Comparison of ENCODE assay signal across 15 cellular contexts in the genomic region with DNA sequence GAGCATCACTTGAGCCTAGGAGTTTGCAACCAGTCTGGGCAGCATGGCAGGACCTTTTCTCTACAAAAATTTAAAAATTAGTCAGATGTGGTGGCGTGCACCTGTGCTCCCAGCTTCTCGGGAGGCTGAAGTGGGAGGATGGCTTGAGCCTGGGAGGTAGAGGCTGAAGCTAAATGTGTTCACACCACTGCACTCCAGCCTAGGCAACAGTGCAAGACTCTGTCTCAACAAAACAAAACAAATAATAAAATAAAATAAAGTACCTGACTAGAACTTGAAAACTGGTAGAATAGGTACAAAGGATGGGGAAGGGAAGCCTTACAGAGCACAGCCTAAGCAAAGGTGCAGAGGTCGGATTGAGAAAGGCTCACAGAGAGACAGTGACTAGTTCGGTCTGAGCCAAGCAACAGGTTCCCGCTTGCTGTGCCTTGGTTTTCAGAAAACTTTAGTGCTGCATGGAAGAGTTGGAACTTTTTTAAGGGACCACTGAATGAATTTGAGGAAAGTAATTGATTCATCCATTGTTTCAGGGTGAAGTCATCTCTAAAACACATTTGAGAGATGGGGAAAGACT.
"Had no signal": no experiment of that assay in that cellular context is flagged by ENCODE, and none has a peak within 500 bp of the region (broad histone marks: within the 10 kb centered on the region; RNA-seq: fewer than 3 reads in every experiment).

No MANE protein-coding gene starts in this region.

- H3K36me3 ChIP-seq: lower lobe of right lung, thoracic aorta, upper lobe of left lung had no signal

- H3K9me3 ChIP-seq: lower lobe of right lung, thoracic aorta, upper lobe of left lung had no signal

- H3K27me3 Mint-ChIP-seq: activated naive CD8-positive, alpha-beta T cell had no signal

- H3K9me3 Mint-ChIP-seq: activated CD4-positive, alpha-beta memory T cell treated with anti-CD3 and anti-CD28 coated beads for 36 hours; T-helper 2 cell treated with Interferon-gamma antibody and Interleukin-4, amounts not matched to agents 5 μg/mL and 100 μg/mL, for 36 hours had no signal

- H3K27ac Mint-ChIP-seq: activated CD4-positive, alpha-beta memory T cell treated with anti-CD3 and anti-CD28 coated beads for 36 hours; activated naive CD8-positive, alpha-beta T cell; stimulated activated naive B cell treated with anti-CD40 and anti-IgM and Interleukin-4, amounts not matched to agents 10 μg/mL and 1 μg/mL and 100 μg/mL, for 72 hours; T-helper 2 cell treated with Interferon-gamma antibody and Interleukin-4, amounts not matched to agents 5 μg/mL and 100 μg/mL, for 36 hours; WTC11 had no signal

- ATAC-seq: left cardiac atrium; lower lobe of right lung; stimulated activated naive B cell treated with anti-CD40 and anti-IgM and Interleukin-4, amounts not matched to agents 10 μg/mL and 1 μg/mL and 100 μg/mL, for 72 hours; WTC11 had no signal

- H3K4me1 ChIP-seq: upper lobe of left lung had no signal

- H3K4me3 ChIP-seq: lower lobe of right lung, thoracic aorta, upper lobe of left lung had no signal

- H3K4me3 Mint-ChIP-seq: activated CD4-positive, alpha-beta memory T cell treated with anti-CD3 and anti-CD28 coated beads for 36 hours; activated naive CD8-positive, alpha-beta T cell; nephron progenitor cell; stimulated activated naive B cell treated with anti-CD40 and anti-IgM and Interleukin-4, amounts not matched to agents 10 μg/mL and 1 μg/mL and 100 μg/mL, for 72 hours; T-helper 2 cell treated with Interferon-gamma antibody and Interleukin-4, amounts not matched to agents 5 μg/mL and 100 μg/mL, for 36 hours; WTC11 had no signal

- H3K27me3 ChIP-seq: upper lobe of left lung had no signal

- H3K27ac ChIP-seq: lower lobe of right lung, thoracic aorta, upper lobe of left lung had no signal

- H3K36me3 Mint-ChIP-seq: activated CD4-positive, alpha-beta memory T cell treated with anti-CD3 and anti-CD28 coated beads for 36 hours; activated naive CD8-positive, alpha-beta T cell; stimulated activated naive B cell treated with anti-CD40 and anti-IgM and Interleukin-4, amounts not matched to agents 10 μg/mL and 1 μg/mL and 100 μg/mL, for 72 hours had no signal

- DNase-seq: activated CD4-positive, alpha-beta memory T cell treated with anti-CD3 and anti-CD28 coated beads for 36 hours; activated CD4-positive, alpha-beta T cell treated with anti-CD3 and anti-CD28 coated beads for 4 hours; caudate nucleus; left cardiac atrium; lower lobe of right lung; midbrain; nephron progenitor cell; nucleus accumbens; retina; stimulated activated naive B cell treated with anti-CD40 and anti-IgM and Interleukin-4, amounts not matched to agents 10 μg/mL and 1 μg/mL and 100 μg/mL, for 72 hours; upper lobe of left lung had no signal
